16 cellular contexts compared by ENCODE assay signal in genomic region chr1:67031848-67032247, GRCh38.
"Had no signal": no experiment of that assay in that cellular context is flagged by ENCODE, and none has a peak within 500 bp of the region (broad histone marks: within the 10 kb centered on the region; RNA-seq: fewer than 3 reads in every experiment).

No MANE protein-coding gene starts in this region.

- H3K9me3 ChIP-seq: left lung had no signal

- H3K27ac Mint-ChIP-seq: nephron progenitor cell had no signal

- H3K4me1 ChIP-seq: left lung, right atrium auricular region had no signal

- H3K27me3 Mint-ChIP-seq: naive B cell had no signal

- DNase-seq: central memory CD4-positive, alpha-beta T cell; cortex of kidney; dorsolateral prefrontal cortex; effector CD8-positive, alpha-beta T cell; glutamatergic neuron; islet precursor cell; left lung; mesenchymal stem cell; naive B cell; nephron progenitor cell; stimulated activated CD4-positive, alpha-beta T cell treated with anti-CD3 and anti-CD28 coated beads, Interleukin-2, amount 100 ng/mL, for 48 hours; stimulated activated naive CD8-positive, alpha-beta T cell treated with anti-CD3 and anti-CD28 coated beads, Interleukin-15, Interleukin-2, amounts not matched to agents 100 U/mL and 50 U/mL, for 24 hours; trophoblast cell had no signal

- H3K4me3 Mint-ChIP-seq: naive B cell, nephron progenitor cell had no signal

- ATAC-seq: left lung; stimulated activated naive CD8-positive, alpha-beta T cell treated with anti-CD3 and anti-CD28 coated beads, Interleukin-15, Interleukin-2, amounts not matched to agents 100 U/mL and 50 U/mL, for 24 hours had no signal

- H3K27ac ChIP-seq: left lung, right atrium auricular region had no signal

- H3K4me1 Mint-ChIP-seq: naive B cell, nephron progenitor cell had no signal

- H3K4me3 ChIP-seq: dorsolateral prefrontal cortex, left lung, lung, right atrium auricular region, smooth muscle cell had no signal

- H3K27me3 ChIP-seq: dorsolateral prefrontal cortex, left lung, right atrium auricular region had no signal
